In the genomic region with DNA sequence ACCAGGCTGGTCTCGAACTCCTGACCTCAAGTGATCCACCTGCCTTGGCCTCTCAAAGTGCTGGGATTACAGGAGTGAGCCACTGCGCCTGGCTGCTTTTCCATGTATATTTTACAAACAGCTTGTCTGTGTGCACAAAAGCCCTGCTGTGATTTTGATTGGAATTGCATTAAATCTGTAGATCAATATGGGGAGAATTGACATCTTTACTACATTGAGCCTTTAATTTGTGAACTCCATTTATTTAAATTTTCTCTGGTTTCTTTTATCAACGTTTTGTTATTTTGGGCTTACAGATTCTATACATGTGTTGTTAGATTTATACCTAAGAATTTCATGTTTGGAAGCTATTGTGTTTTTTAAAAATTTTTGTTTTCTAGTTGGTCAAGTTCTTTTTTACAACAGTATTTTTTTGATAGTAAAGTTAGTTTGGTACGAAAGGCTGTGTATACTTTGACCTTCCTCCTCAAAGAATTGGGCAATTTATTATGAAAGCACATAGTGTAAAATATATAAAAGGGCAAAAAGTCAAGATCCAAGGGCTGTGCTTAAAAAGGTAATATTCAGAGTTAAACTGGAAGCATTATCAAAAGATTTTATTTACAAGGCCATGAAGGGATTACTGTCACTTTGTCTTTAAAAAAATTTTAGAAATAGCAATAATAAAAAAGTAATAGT, we compare ENCODE assay signal across 16 cellular contexts.
DNase-seq lines count a peak whose midpoint lies in the region; ATAC-seq, FAIRE-seq and TF ChIP-seq lines count a peak whose summit lies in the region.
"Had no signal": no experiment of that assay in that cellular context is flagged by ENCODE, and none has a peak within 500 bp of the region (broad histone marks: within the 10 kb centered on the region; RNA-seq: fewer than 3 reads in every experiment).

No MANE protein-coding gene starts in this region.

- H3K9me1 ChIP-seq in K562 (ENCODE audit: control insufficient read depth, insufficient read depth, low read length): no peaks in the 10 kb centered on the region

- H3K79me2 ChIP-seq in K562 (ENCODE audit: control insufficient read depth, insufficient read depth, low read length): no peaks in the 10 kb centered on the region

- DNase-seq in DMS 273 (lab: John Stamatoyannopoulos, UW; ENCODE audit: unreplicated experiment) (peak; percentile 19), DMS 273 treated with DMSO at 0.1 percent for 48 hours (lab: John Stamatoyannopoulos, UW) (no peak), K562 (ENCODE audit: extremely low read depth in 1 of 4, low spot score in 3 of 4) (no peak), small intestine (no peak), C1 segment of cervical spinal cord (lab: John Stamatoyannopoulos, UW) (no peak)
- DNase-seq in activated CD8-positive, alpha-beta memory T cell treated with anti-CD3 and anti-CD28 coated beads, Interleukin-2, amount 50 U/mL, for 4 hours: no peak
- DNase-seq: BE2C, NCI-H1092, NCI-H1417 treated with DMSO at 0.1 percent for 48 hours, NCI-H187 treated with DMSO at 0.1 percent for 48 hours, SHP77 had no signal

- 0 out of 2 replicates have a peak overlapping the region, but pooled peaks have one; percentile 66 for H3K4me2 ChIP-seq in K562 (ENCODE audit: insufficient read depth, low read length)

- no peak for TF ChIP-seq RAD21 in K562 (CRISPR knock-in tag; conservative IDR thresholded peaks at IDR 0.05 in 1 of 2, IDR thresholded peaks at IDR 0.05 in 1 of 2)

- no peak for ATAC-seq in K562
- ATAC-seq: Panc1 had no signal

- peak overlapping the region in 1 of 2 experiments; percentile 26; a peak in 2 of 4 replicates for H3K9ac ChIP-seq in K562 (ENCODE audit: insufficient read depth in 1 of 2, low read depth in 2 of 2, low read length in 2 of 2)

- H3K4me3 ChIP-seq in K562 (peak overlapping the region; percentile 4; the same call in 1 of the 2 replicates), small intestine (ENCODE audit: low read depth in 1 of 2, low read length in 2 of 2) (no peak overlapping the region)

- H3K27ac ChIP-seq in K562 (ENCODE audit: extremely low read depth, low read depth, low read length): peak overlapping the region; percentile 75
- H3K27ac ChIP-seq in small intestine (ENCODE audit: low read depth in 1 of 2, low read length in 1 of 2): no peak overlapping the region
- H3K27ac ChIP-seq: 22Rv1, RWPE1 had no signal

- H3K36me3 ChIP-seq in K562 (ENCODE audit: control insufficient read depth, insufficient read depth, low read length): no peaks in the 10 kb centered on the region
- no peaks in the 10 kb centered on the region for H3K36me3 ChIP-seq in small intestine (ENCODE audit: control insufficient read depth in 2 of 2, insufficient read depth in 2 of 2, low read length in 2 of 2)
- H3K36me3 ChIP-seq: BE2C had no signal

- CTCF ChIA-PET in K562 (lab: Yijun Ruan, JAX; ENCODE audit: low intra/inter-chr PET ratio): no interaction called here

- POLR2A ChIA-PET in K562 (lab: Yijun Ruan, JAX): interaction anchor here (0.5 to 2.2 kb wide), 6 partner anchors 10 to 70 kb away, joined by 3 to 6 read pairs (median 3); no protein-coding TSS in a partner anchor

- in situ Hi-C loops in K562 (cut with MboI): no loop called here

- no peak for TF ChIP-seq CTCF in K562 (IDR thresholded peaks at IDR 0.05 in 2 of 3, conservative IDR thresholded peaks at IDR 0.05 in 1 of 3; ENCODE audit: insufficient read depth in 2 of 3, low read depth in 1 of 3, low read length in 3 of 3)

- no peaks in the 10 kb centered on the region for H4K20me1 ChIP-seq in K562 (replicated peaks; ENCODE audit: control insufficient read depth, insufficient read depth, low read length)

- H3K9me3 ChIP-seq in K562 (replicated peaks; ENCODE audit: control insufficient read depth, insufficient read depth, low read depth, low read length): peaks cover 5% of the 10 kb centered on the region; the same call in 1 of the 2 replicates
- H3K9me3 ChIP-seq in small intestine (ENCODE audit: control insufficient read depth, low read depth): no peaks in the 10 kb centered on the region
- H3K9me3 ChIP-seq: BE2C had no signal

- TF ChIP-seq EP300 in K562 (IDR thresholded peaks at IDR 0.05; ENCODE audit: low read length): no peak

- intact Hi-C loops in K562 (cut with micrococcal nuclease): no loop called here

- no peak for TF ChIP-seq POLR2A in K562 (conservative IDR thresholded peaks at IDR 0.05)

- no TSS peak for BruUV-seq in K562 (replicated peaks; lab: Mats Ljungman, UMichigan)

- peaks cover 14 to 38% of the 10 kb centered on the region in 2 experiments for H3K4me1 ChIP-seq in K562 (replicated peaks in 1 of 2; ENCODE audit: control insufficient read depth in 2 of 2, insufficient read depth in 2 of 2, low read length in 2 of 2)
- H3K4me1 ChIP-seq in small intestine (ENCODE audit: control insufficient read depth in 2 of 2, insufficient read depth in 1 of 2, low read depth in 1 of 2, low read length in 1 of 2): no peaks in the 10 kb centered on the region
- H3K4me1 ChIP-seq: BE2C had no signal

- peak overlapping the region; percentile 80; the same call in 1 of the 2 replicates for H2AFZ ChIP-seq in K562 (ENCODE audit: low read depth, low read length)

- H3K27me3 ChIP-seq in K562 (ENCODE audit: control insufficient read depth in 2 of 2, insufficient read depth in 2 of 2, low read length in 2 of 2) (no peaks in the 10 kb centered on the region), small intestine (ENCODE audit: control insufficient read depth in 2 of 2, insufficient read depth in 2 of 2, low read length in 2 of 2) (no peaks in the 10 kb centered on the region)
- H3K27me3 ChIP-seq: BE2C had no signal

- 7% methylated on average over 3 of the region's 4 CpGs for WGBS in K562 (ENCODE audit: insufficient coverage, low coverage, missing lambda C conversion rate)
- WGBS in small intestine, 3 donors: 62 to 63% (median 62%) methylated on average over 4 of the region's 4 CpGs

- FAIRE-seq in K562 (lab: Jason Lieb, UNC) (no peak), islet of Langerhans (lab: Jason Lieb, UNC) (peak; percentile 91), small intestine (lab: Jason Lieb, UNC) (peak; percentile 5)
- FAIRE-seq: GM18507 had no signal

TF ChIP-seq in K562, 482 proteins besides CTCF, POLR2A, EP300 and RAD21:
- no peak for TF ChIP-seq RFX7 (CRISPR knock-in tag; IDR thresholded peaks at IDR 0.05)
- TF ChIP-seq FOSL1 (tag; conservative IDR thresholded peaks at IDR 0.05): 0 out of 2 replicates have a peak, but pooled peaks have one; percentile 4
- TF ChIP-seq ZFP36 (IDR thresholded peaks at IDR 0.05; ENCODE audit: low read depth, low read length, partially characterized antibody): no peak
- no peak for TF ChIP-seq ZKSCAN8 (CRISPR knock-in tag; IDR thresholded peaks at IDR 0.05)
- 0 out of 2 replicates have a peak, but pooled peaks have one; percentile 76 for TF ChIP-seq ADNP (tag; IDR thresholded peaks at IDR 0.05)
- peak; percentile 25 for TF ChIP-seq CHD4 (IDR thresholded peaks at IDR 0.05; ENCODE audit: insufficient read depth, insufficient replicate concordance, low read depth, low read length, poor library complexity, severe bottlenecking)
- TF ChIP-seq, protein P1, sequence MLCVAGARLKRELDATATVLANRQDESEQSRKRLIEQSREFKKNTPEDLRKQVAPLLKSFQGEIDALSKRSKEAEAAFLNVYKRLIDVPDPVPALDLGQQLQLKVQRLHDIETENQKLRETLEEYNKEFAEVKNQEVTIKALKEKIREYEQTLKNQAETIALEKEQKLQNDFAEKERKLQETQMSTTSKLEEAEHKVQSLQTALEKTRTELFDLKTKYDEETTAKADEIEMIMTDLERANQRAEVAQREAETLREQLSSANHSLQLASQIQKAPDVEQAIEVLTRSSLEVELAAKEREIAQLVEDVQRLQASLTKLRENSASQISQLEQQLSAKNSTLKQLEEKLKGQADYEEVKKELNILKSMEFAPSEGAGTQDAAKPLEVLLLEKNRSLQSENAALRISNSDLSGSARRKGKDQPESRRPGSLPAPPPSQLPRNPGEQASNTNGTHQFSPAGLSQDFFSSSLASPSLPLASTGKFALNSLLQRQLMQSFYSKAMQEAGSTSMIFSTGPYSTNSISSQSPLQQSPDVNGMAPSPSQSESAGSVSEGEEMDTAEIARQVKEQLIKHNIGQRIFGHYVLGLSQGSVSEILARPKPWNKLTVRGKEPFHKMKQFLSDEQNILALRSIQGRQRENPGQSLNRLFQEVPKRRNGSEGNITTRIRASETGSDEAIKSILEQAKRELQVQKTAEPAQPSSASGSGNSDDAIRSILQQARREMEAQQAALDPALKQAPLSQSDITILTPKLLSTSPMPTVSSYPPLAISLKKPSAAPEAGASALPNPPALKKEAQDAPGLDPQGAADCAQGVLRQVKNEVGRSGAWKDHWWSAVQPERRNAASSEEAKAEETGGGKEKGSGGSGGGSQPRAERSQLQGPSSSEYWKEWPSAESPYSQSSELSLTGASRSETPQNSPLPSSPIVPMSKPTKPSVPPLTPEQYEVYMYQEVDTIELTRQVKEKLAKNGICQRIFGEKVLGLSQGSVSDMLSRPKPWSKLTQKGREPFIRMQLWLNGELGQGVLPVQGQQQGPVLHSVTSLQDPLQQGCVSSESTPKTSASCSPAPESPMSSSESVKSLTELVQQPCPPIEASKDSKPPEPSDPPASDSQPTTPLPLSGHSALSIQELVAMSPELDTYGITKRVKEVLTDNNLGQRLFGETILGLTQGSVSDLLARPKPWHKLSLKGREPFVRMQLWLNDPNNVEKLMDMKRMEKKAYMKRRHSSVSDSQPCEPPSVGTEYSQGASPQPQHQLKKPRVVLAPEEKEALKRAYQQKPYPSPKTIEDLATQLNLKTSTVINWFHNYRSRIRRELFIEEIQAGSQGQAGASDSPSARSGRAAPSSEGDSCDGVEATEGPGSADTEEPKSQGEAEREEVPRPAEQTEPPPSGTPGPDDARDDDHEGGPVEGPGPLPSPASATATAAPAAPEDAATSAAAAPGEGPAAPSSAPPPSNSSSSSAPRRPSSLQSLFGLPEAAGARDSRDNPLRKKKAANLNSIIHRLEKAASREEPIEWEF (CRISPR knock-in tag; IDR thresholded peaks at IDR 0.05): 0 out of 2 replicates have a peak, but pooled peaks have one; percentile 54
- no peak for TF ChIP-seq PRMT5 (CRISPR knock-in tag; IDR thresholded peaks at IDR 0.05)
- TF ChIP-seq, protein P2, sequence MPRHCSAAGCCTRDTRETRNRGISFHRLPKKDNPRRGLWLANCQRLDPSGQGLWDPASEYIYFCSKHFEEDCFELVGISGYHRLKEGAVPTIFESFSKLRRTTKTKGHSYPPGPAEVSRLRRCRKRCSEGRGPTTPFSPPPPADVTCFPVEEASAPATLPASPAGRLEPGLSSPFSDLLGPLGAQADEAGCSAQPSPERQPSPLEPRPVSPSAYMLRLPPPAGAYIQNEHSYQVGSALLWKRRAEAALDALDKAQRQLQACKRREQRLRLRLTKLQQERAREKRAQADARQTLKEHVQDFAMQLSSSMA (CRISPR knock-in tag; IDR thresholded peaks at IDR 0.05): no peak
- no peak for TF ChIP-seq FOXK2 (conservative IDR thresholded peaks at IDR 0.05 in 1 of 2, IDR thresholded peaks at IDR 0.05 in 1 of 2; ENCODE audit: low read depth in 2 of 2)
